ENCODE assay signal across 1 cellular context in genomic region chr10:21498416-21498815, GRCh38.
TF ChIP-seq lines count a peak whose summit lies in the region.

No MANE protein-coding gene starts in this region.

TF ChIP-seq in endothelial cell of umbilical vein, 7 proteins besides CTCF, POLR2A, EP300 and RAD21:
- TF ChIP-seq FOS (IDR thresholded peaks at IDR 0.05; ENCODE audit: borderline replicate concordance, insufficient read depth, low read length) (no peak), POLR2AphosphoS5 (IDR thresholded peaks at IDR 0.05; ENCODE audit: insufficient read depth, low read depth, low read length) (no peak), JUN (IDR thresholded peaks at IDR 0.05; ENCODE audit: borderline replicate concordance, insufficient read depth, insufficient read length, low read depth) (no peak), GATA2 (IDR thresholded peaks at IDR 0.05; ENCODE audit: insufficient read depth, insufficient read length, low read depth, low read length) (no peak), EZH2 (IDR thresholded peaks at IDR 0.05; ENCODE audit: borderline replicate concordance, low read depth, low read length, severe bottlenecking) (no peak), MYC (IDR thresholded peaks at IDR 0.05; ENCODE audit: low read depth, low read length) (no peak), MAX (IDR thresholded peaks at IDR 0.05; ENCODE audit: insufficient read depth, insufficient read length) (no peak)
